In genomic region chr11:75445315-75445953, GRCh38 we compare ENCODE assay signal across 8 cellular contexts.
DNase-seq lines count a peak whose midpoint lies in the region; ATAC-seq, FAIRE-seq and TF ChIP-seq lines count a peak whose summit lies in the region.

No MANE protein-coding gene starts in this region.

- H3K4me3 ChIP-seq in brain microvascular endothelial cell (ENCODE audit: low read depth, low read length) = no peak overlapping the region

- DNase-seq in NCI-H146 (lab: John Stamatoyannopoulos, UW) (peak; percentile 53), NCI-H146 treated with DMSO at 0.1 percent for 48 hours (lab: John Stamatoyannopoulos, UW; ENCODE audit: unreplicated experiment) (no peak), UCSD-AML1 (lab: John Stamatoyannopoulos, UW; ENCODE audit: unreplicated experiment) (peak; percentile 63), brain microvascular endothelial cell (peak; percentile 39)
- DNase-seq in stimulated activated CD4-positive, alpha-beta T cell treated with anti-CD3 and anti-CD28 coated beads, Interleukin-2, amount 100 ng/mL, for 24 hours = peak; percentile 81 to 83

- no peak for ATAC-seq in HG02970 (IDR thresholded peaks at IDR 0.05; ENCODE audit: low FRiP score, unreplicated experiment)

- TF ChIP-seq CTCF in brain microvascular endothelial cell (IDR thresholded peaks at IDR 0.05; ENCODE audit: low read depth, low read length, missing control alignments) = peak; percentile 96

- TF ChIP-seq EP300 in Ishikawa (IDR thresholded peaks at IDR 0.05; ENCODE audit: borderline replicate concordance) = no peak

- no peaks in the 10 kb centered on the region for H3K36me3 ChIP-seq in brain microvascular endothelial cell (replicated peaks)

- no peak overlapping the region for H3K27ac ChIP-seq in brain microvascular endothelial cell

- no peaks in the 10 kb centered on the region for H3K27me3 ChIP-seq in brain microvascular endothelial cell (replicated peaks)

- in situ Hi-C loops in brain microvascular endothelial cell (cut with HindIII; ENCODE audit: low pct_ligation_motif_present, low sequenced_read_pairs) = loop anchor here (10.0 kb wide), 1 partner anchor 69 kb away; no protein-coding TSS in a partner anchor

- FAIRE-seq in islet of Langerhans (lab: Jason Lieb, UNC) = peak; percentile 38

- peak; percentile 99 for TF ChIP-seq RAD21 in Ishikawa (IDR thresholded peaks at IDR 0.05; ENCODE audit: low read depth)

TF ChIP-seq in Ishikawa, 13 proteins besides CTCF, POLR2A, EP300 and RAD21:
- TF ChIP-seq TCF12 (IDR thresholded peaks at IDR 0.05; ENCODE audit: low read depth) (no peak), CEBPB (IDR thresholded peaks at IDR 0.05) (no peak), YY1 (IDR thresholded peaks at IDR 0.05; ENCODE audit: low read depth) (no peak), USF1 (IDR thresholded peaks at IDR 0.05) (no peak), MAX (IDR thresholded peaks at IDR 0.05) (no peak), TAF1 (IDR thresholded peaks at IDR 0.05; ENCODE audit: low read depth) (no peak), FOXM1 (IDR thresholded peaks at IDR 0.05; ENCODE audit: borderline replicate concordance, low read depth) (no peak), EGR1 (IDR thresholded peaks at IDR 0.05) (no peak), ZBTB7A (IDR thresholded peaks at IDR 0.05; ENCODE audit: low read depth) (no peak)
